Comparison of ENCODE assay signal across 1 cellular context in genomic region chr6:170429457-170429856, GRCh38.
TF ChIP-seq lines count a peak whose summit lies in the region.

No MANE protein-coding gene starts in this region.

TF ChIP-seq in GM23338, 12 proteins besides CTCF, POLR2A, EP300 and RAD21 (continued from another document):
- TF ChIP-seq, protein P1, sequence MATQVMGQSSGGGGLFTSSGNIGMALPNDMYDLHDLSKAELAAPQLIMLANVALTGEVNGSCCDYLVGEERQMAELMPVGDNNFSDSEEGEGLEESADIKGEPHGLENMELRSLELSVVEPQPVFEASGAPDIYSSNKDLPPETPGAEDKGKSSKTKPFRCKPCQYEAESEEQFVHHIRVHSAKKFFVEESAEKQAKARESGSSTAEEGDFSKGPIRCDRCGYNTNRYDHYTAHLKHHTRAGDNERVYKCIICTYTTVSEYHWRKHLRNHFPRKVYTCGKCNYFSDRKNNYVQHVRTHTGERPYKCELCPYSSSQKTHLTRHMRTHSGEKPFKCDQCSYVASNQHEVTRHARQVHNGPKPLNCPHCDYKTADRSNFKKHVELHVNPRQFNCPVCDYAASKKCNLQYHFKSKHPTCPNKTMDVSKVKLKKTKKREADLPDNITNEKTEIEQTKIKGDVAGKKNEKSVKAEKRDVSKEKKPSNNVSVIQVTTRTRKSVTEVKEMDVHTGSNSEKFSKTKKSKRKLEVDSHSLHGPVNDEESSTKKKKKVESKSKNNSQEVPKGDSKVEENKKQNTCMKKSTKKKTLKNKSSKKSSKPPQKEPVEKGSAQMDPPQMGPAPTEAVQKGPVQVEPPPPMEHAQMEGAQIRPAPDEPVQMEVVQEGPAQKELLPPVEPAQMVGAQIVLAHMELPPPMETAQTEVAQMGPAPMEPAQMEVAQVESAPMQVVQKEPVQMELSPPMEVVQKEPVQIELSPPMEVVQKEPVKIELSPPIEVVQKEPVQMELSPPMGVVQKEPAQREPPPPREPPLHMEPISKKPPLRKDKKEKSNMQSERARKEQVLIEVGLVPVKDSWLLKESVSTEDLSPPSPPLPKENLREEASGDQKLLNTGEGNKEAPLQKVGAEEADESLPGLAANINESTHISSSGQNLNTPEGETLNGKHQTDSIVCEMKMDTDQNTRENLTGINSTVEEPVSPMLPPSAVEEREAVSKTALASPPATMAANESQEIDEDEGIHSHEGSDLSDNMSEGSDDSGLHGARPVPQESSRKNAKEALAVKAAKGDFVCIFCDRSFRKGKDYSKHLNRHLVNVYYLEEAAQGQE (IDR thresholded peaks at IDR 0.05; ENCODE audit: unreplicated experiment), result no peak
